Comparison of ENCODE assay signal across 8 cellular contexts in genomic region chr20:50561379-50562078, GRCh38. TPM values are rescaled to one million over a fixed set of nuclear protein-coding genes. Genes with fewer than 3 reads are reported as not detected.
DNase-seq lines count a peak whose midpoint lies in the region; ATAC-seq, FAIRE-seq and TF ChIP-seq lines count a peak whose summit lies in the region.

No MANE protein-coding gene starts in this region.

- H3K27ac Mint-ChIP-seq in WTC11 (peak overlapping the region; percentile 50; the same call in 1 of the 2 replicates), osteocyte (ENCODE audit: unreplicated experiment) (peak overlapping the region; percentile 94)

- no peak overlapping the region for H3K9ac ChIP-seq in colonic mucosa (ENCODE audit: low read depth in 2 of 2, low read length in 2 of 2)

- H3K4me3 ChIP-seq in colonic mucosa (no peak overlapping the region), aorta (ENCODE audit: low read length in 2 of 2) (no peak overlapping the region), small intestine (ENCODE audit: low read depth in 1 of 2, low read length in 2 of 2) (no peak overlapping the region)

- CTCF ChIA-PET in WTC11 (lab: Charles Lee) = interaction anchor here (0.7 to 2.5 kb wide), 4 partner anchors 9 to 74 kb away, joined by 3 to 8 read pairs (median 6); no protein-coding TSS in a partner anchor

- no peak for TF ChIP-seq POLR2A in H54 (IDR thresholded peaks at IDR 0.05; ENCODE audit: low read depth, low read length)

- H3K4me3 Mint-ChIP-seq in WTC11 = no peak overlapping the region
- H3K4me3 Mint-ChIP-seq in osteocyte (ENCODE audit: unreplicated experiment) = peak overlapping the region; percentile 29

- DNase-seq in H54 (ENCODE audit: insufficient read length, low spot score) (peak; percentile 73), WTC11 (ENCODE audit: low spot score) (no peak), colonic mucosa (no peak), osteocyte (ENCODE audit: extremely low spot score, unreplicated experiment) (no peak), aorta (peak in 1 of 2 donors; percentile 87), D341Med (ENCODE audit: low spot score) (no peak), NCI-H446 (lab: John Stamatoyannopoulos, UW) (no peak), small intestine (no peak)

- H3K4me1 ChIP-seq in colonic mucosa = no peaks in the 10 kb centered on the region
- H3K4me1 ChIP-seq in aorta (ENCODE audit: control insufficient read depth in 1 of 2, insufficient read depth in 2 of 2, low read length in 2 of 2) = peaks cover 0 to 7% of the 10 kb centered on the region in 2 donors
- H3K4me1 ChIP-seq in small intestine (ENCODE audit: control insufficient read depth in 2 of 2, insufficient read depth in 1 of 2, low read depth in 1 of 2, low read length in 1 of 2) = no peaks in the 10 kb centered on the region

- no peaks in the 10 kb centered on the region for H3K36me3 ChIP-seq in colonic mucosa
- no peaks in the 10 kb centered on the region for H3K36me3 ChIP-seq in aorta (ENCODE audit: control insufficient read depth in 1 of 2, insufficient read depth in 2 of 2, low read length in 1 of 2)
- peaks cover 0 to 8% of the 10 kb centered on the region in 2 donors for H3K36me3 ChIP-seq in small intestine (ENCODE audit: control insufficient read depth in 2 of 2, insufficient read depth in 2 of 2, low read length in 2 of 2)

- H3K27me3 ChIP-seq in colonic mucosa (no peaks in the 10 kb centered on the region), aorta (ENCODE audit: control insufficient read depth in 1 of 2, insufficient read depth in 2 of 2, low read length in 1 of 2) (no peaks in the 10 kb centered on the region), small intestine (ENCODE audit: control insufficient read depth in 2 of 2, insufficient read depth in 2 of 2, low read length in 2 of 2) (no peaks in the 10 kb centered on the region)

- no peak for ATAC-seq in WTC11
- peak; percentile 72 for ATAC-seq in aorta (ENCODE audit: low FRiP score)

- POLR2A ChIA-PET in WTC11 (lab: Charles Lee) = no interaction called here

- H3K9me3 Mint-ChIP-seq in WTC11 (no peaks in the 10 kb centered on the region), osteocyte (ENCODE audit: unreplicated experiment) (peaks cover 6% of the 10 kb centered on the region)

- TF ChIP-seq CTCF in WTC11 (IDR thresholded peaks at IDR 0.05) = no peak
- TF ChIP-seq CTCF in colonic mucosa (IDR thresholded peaks at IDR 0.05) = no peak
- TF ChIP-seq CTCF in osteocyte (IDR thresholded peaks at IDR 0.05) = no peak

- peaks cover 4% of the 10 kb centered on the region; the same call in 1 of the 2 replicates for H3K36me3 Mint-ChIP-seq in WTC11
- H3K36me3 Mint-ChIP-seq in osteocyte (ENCODE audit: unreplicated experiment) = peaks cover 20% of the 10 kb centered on the region

- no peaks in the 10 kb centered on the region for H3K27me3 Mint-ChIP-seq in WTC11 (ENCODE audit: low read depth)
- H3K27me3 Mint-ChIP-seq in osteocyte (ENCODE audit: unreplicated experiment) = no peaks in the 10 kb centered on the region

- WGBS in aorta, 2 donors = 41 to 43% methylated on average over 17 of the region's 17 CpGs
- WGBS in small intestine, 3 donors = 73 to 85% (median 78%) methylated on average over 17 of the region's 17 CpGs

- H3K4me1 Mint-ChIP-seq in WTC11 (no peaks in the 10 kb centered on the region), osteocyte (ENCODE audit: unreplicated experiment) (peaks cover 46% of the 10 kb centered on the region)

- H3K9me3 ChIP-seq in colonic mucosa = no peaks in the 10 kb centered on the region
- no peaks in the 10 kb centered on the region for H3K9me3 ChIP-seq in aorta (ENCODE audit: control insufficient read depth, low read length)
- H3K9me3 ChIP-seq in small intestine (ENCODE audit: control insufficient read depth, low read depth) = no peaks in the 10 kb centered on the region

- intact Hi-C loops in colonic mucosa (cut with DNase I) = no loop called here
- intact Hi-C loops in aorta (cut with DNase I) = loop anchor here in 1 of 2 donors (5.0 kb wide), 1 partner anchor 49 kb away; the partner anchor contains the start of gene PTPN1

- FAIRE-seq in H54 (lab: Jason Lieb, UNC) = no peak
- FAIRE-seq in small intestine (lab: Jason Lieb, UNC) = no peak

- H3K27ac ChIP-seq in colonic mucosa (peak overlapping the region; percentile 1), aorta (ENCODE audit: low read depth in 1 of 2, low read length in 2 of 2) (peak overlapping the region; percentile 37 to 94), small intestine (ENCODE audit: low read depth in 1 of 2, low read length in 1 of 2) (no peak overlapping the region)

TF ChIP-seq in WTC11, 78 proteins besides CTCF, POLR2A, EP300 and RAD21:
- TF ChIP-seq OVOL2 (CRISPR knock-in tag; IDR thresholded peaks at IDR 0.05; ENCODE audit: borderline replicate concordance) (no peak), GRHL2 (CRISPR knock-in tag; IDR thresholded peaks at IDR 0.05; ENCODE audit: insufficient replicate concordance, severe bottlenecking) (no peak), USF2 (CRISPR knock-in tag; IDR thresholded peaks at IDR 0.05) (no peak), ZNF416 (CRISPR knock-in tag; IDR thresholded peaks at IDR 0.05) (no peak), ZNF281 (CRISPR knock-in tag; IDR thresholded peaks at IDR 0.05) (no peak), GABPB1 (CRISPR knock-in tag; IDR thresholded peaks at IDR 0.05) (no peak), AR (CRISPR knock-in tag; IDR thresholded peaks at IDR 0.05) (no peak), CREB1 (CRISPR knock-in tag; IDR thresholded peaks at IDR 0.05) (no peak), ZNF671 (CRISPR knock-in tag; IDR thresholded peaks at IDR 0.05) (no peak), TCF7 (CRISPR knock-in tag; IDR thresholded peaks at IDR 0.05; ENCODE audit: low read depth) (no peak), NFYB (CRISPR knock-in tag; conservative IDR thresholded peaks at IDR 0.05; ENCODE audit: low read depth) (no peak), ZNF512 (CRISPR knock-in tag; IDR thresholded peaks at IDR 0.05; ENCODE audit: borderline replicate concordance) (no peak)

RNA-seq across cellular contexts. Expression of gene PTPN1, which starts 51.3 kb away (rescaled TPM):
- total RNA-seq in WTC11 (2021) = 23.4 to 29.4 TPM (median 25.3 TPM) in 3 replicates
- total RNA-seq in colonic mucosa = 10 to 100 TPM; 33.2 to 37.9 TPM
- total RNA-seq in osteocyte = 28.7 and 29.1 TPM in 2 replicates
- 10 to 100 TPM; 31.2 to 51.6 TPM for total RNA-seq in aorta
- polyA plus RNA-seq in aorta = 10 to 100 TPM; 17.7 to 19.8 TPM
- 10 to 100 TPM in 1 of 3 donors, 1 to 10 TPM in 2; 6.5 to 16.6 (median 8.6) TPM for polyA plus RNA-seq in small intestine

Comparison
In these comparisons a context has a peak if more than half of its experiments do, and no peak if none do; other contexts are left out.
1. H3K27ac ChIP-seq: peak in colonic mucosa (single experiment) and aorta (2 of 2); none in small intestine (0 of 2).